Comparison of ENCODE assay signal across 8 cellular contexts in genomic region chr9:35690447-35691324, GRCh38. TPM values are rescaled to one million over a fixed set of nuclear protein-coding genes. Genes with fewer than 3 reads are reported as not detected.
A peak's percentile ranks its signal among the peaks of the same experiment; 100 is the strongest.
DNase-seq lines count a peak whose midpoint lies in the region; ATAC-seq and TF ChIP-seq lines count a peak whose summit lies in the region.

No MANE protein-coding gene starts in this region.

- H3K9me3 Mint-ChIP-seq in activated CD4-positive, alpha-beta T cell treated with anti-CD3 and anti-CD28 coated beads, Interleukin-2, amount 10 ng/mL, durations not matched to agents 24 days and 14 days: no peaks in the 10 kb centered on the region

- peak overlapping the region; percentile 86 for H3K4me3 Mint-ChIP-seq in activated CD4-positive, alpha-beta T cell treated with anti-CD3 and anti-CD28 coated beads, Interleukin-2, amount 10 ng/mL, durations not matched to agents 24 days and 14 days

- H3K36me3 ChIP-seq in MG63 (peaks cover 51% of the 10 kb centered on the region), duodenal mucosa (ENCODE audit: control insufficient read depth in 1 of 2, insufficient read depth in 2 of 2, low read length in 2 of 2) (no peaks in the 10 kb centered on the region), left lung (peaks cover 0 to 3% of the 10 kb centered on the region in 2 donors)

- DNase-seq in ELR (ENCODE audit: low read depth): peak; percentile 70
- DNase-seq in MG63: peak; percentile 95
- peak; percentile 79 for DNase-seq in activated CD4-positive, alpha-beta T cell treated with anti-CD3 and anti-CD28 coated beads, Interleukin-2, amount 10 ng/mL, durations not matched to agents 24 days and 14 days
- DNase-seq in left lung: peak; percentile 78 to 88
- DNase-seq in stimulated activated CD4-positive, alpha-beta T cell treated with anti-CD3 and anti-CD28 coated beads, Interleukin-4, amount 100 ng/mL, for 24 hours: peak; percentile 35
- no peak for DNase-seq in NCI-H524 treated with DMSO at 0.1 percent for 48 hours (lab: John Stamatoyannopoulos, UW)

- peak overlapping the region; percentile 69 to 74 for H3K9ac ChIP-seq in duodenal mucosa (ENCODE audit: low read depth in 1 of 2, low read length in 2 of 2)

- H3K27me3 ChIP-seq in MG63 (no peaks in the 10 kb centered on the region), duodenal mucosa (ENCODE audit: control insufficient read depth in 1 of 2, insufficient read depth in 2 of 2, low read length in 2 of 2) (no peaks in the 10 kb centered on the region), left lung (peaks cover 0 to 9% of the 10 kb centered on the region in 2 donors)

- peak overlapping the region; percentile 81 for H3K27ac Mint-ChIP-seq in activated CD4-positive, alpha-beta T cell treated with anti-CD3 and anti-CD28 coated beads, Interleukin-2, amount 10 ng/mL, durations not matched to agents 24 days and 14 days

- H3K9me3 ChIP-seq in MG63 (no peaks in the 10 kb centered on the region), duodenal mucosa (ENCODE audit: control insufficient read depth in 1 of 2, low read length in 2 of 2) (no peaks in the 10 kb centered on the region), left lung (no peaks in the 10 kb centered on the region)

- peaks cover 21% of the 10 kb centered on the region for H3K4me1 Mint-ChIP-seq in activated CD4-positive, alpha-beta T cell treated with anti-CD3 and anti-CD28 coated beads, Interleukin-2, amount 10 ng/mL, durations not matched to agents 24 days and 14 days

- ATAC-seq in left lung (peak; percentile 76), GM18867 (IDR thresholded peaks at IDR 0.05; ENCODE audit: unreplicated experiment) (no peak)

- H3K4me1 ChIP-seq in duodenal mucosa (ENCODE audit: control insufficient read depth in 1 of 2, insufficient read depth in 2 of 2, low read length in 2 of 2): peaks cover 18 to 24% of the 10 kb centered on the region in 2 donors
- peaks cover 4 to 19% of the 10 kb centered on the region in 2 donors for H3K4me1 ChIP-seq in left lung

- intact Hi-C loops in activated CD4-positive, alpha-beta T cell treated with anti-CD3 and anti-CD28 coated beads, Interleukin-2, amount 10 ng/mL, durations not matched to agents 24 days and 14 days (cut with micrococcal nuclease): loop anchor here (2.0 kb wide), 1 partner anchor 32 kb away; the partner anchor contains the start of genes CCDC107 and RMRP
- intact Hi-C loops in left lung (cut with DNase I): no loop called here

- H3K27ac ChIP-seq in duodenal mucosa (ENCODE audit: low read depth, low read length): peak overlapping the region; percentile 73
- peak overlapping the region; percentile 75 to 87 for H3K27ac ChIP-seq in left lung

- H3K4me3 ChIP-seq in MG63 (peak overlapping the region; percentile 88), duodenal mucosa (ENCODE audit: low read depth in 1 of 2, low read length in 2 of 2) (peak overlapping the region; percentile 69 to 75), left lung (peak overlapping the region; percentile 68)

- no peaks in the 10 kb centered on the region for H3K36me3 Mint-ChIP-seq in activated CD4-positive, alpha-beta T cell treated with anti-CD3 and anti-CD28 coated beads, Interleukin-2, amount 10 ng/mL, durations not matched to agents 24 days and 14 days (ENCODE audit: low read depth)

- no peak for TF ChIP-seq CTCF in left lung (IDR thresholded peaks at IDR 0.05)

- no peaks in the 10 kb centered on the region for H3K27me3 Mint-ChIP-seq in activated CD4-positive, alpha-beta T cell treated with anti-CD3 and anti-CD28 coated beads, Interleukin-2, amount 10 ng/mL, durations not matched to agents 24 days and 14 days

RNA-seq across cellular contexts. Expression of gene TPM2, which starts 1.0 kb away (rescaled TPM):
- total RNA-seq in MG63 (2014; rRNA removed; shearing (Covaris generic); ENCODE audit: low replicate concordance): 2,986 and 3,667 TPM in 2 replicates
- 3.6 and 3.8 TPM in 2 replicates for total RNA-seq in activated CD4-positive, alpha-beta T cell treated with anti-CD3 and anti-CD28 coated beads, Interleukin-2, amount 10 ng/mL, durations not matched to agents 24 days and 14 days
- 100 to 1,000 TPM; 145 to 211 TPM for total RNA-seq in left lung

RNA-seq across cellular contexts. Expression of gene CA9, which starts 17.0 kb away (rescaled TPM):
- total RNA-seq in MG63 (2014; rRNA removed; shearing (Covaris generic); ENCODE audit: low replicate concordance): 0.40 TPM in 1 of 2 replicates, not detected in the other
- total RNA-seq in activated CD4-positive, alpha-beta T cell treated with anti-CD3 and anti-CD28 coated beads, Interleukin-2, amount 10 ng/mL, durations not matched to agents 24 days and 14 days: 0.52 and 0.82 TPM in 2 replicates
- under 1 TPM in 1 of 2 donors, not detected in 1; 0.26 TPM for total RNA-seq in left lung

RNA-seq across cellular contexts. Expression of gene ARHGEF39, which starts 25.7 kb away (rescaled TPM):
- 15.5 and 35.6 TPM in 2 replicates for total RNA-seq in MG63 (2014; rRNA removed; shearing (Covaris generic); ENCODE audit: low replicate concordance)
- total RNA-seq in activated CD4-positive, alpha-beta T cell treated with anti-CD3 and anti-CD28 coated beads, Interleukin-2, amount 10 ng/mL, durations not matched to agents 24 days and 14 days: 9.9 and 10.8 TPM in 2 replicates
- total RNA-seq in left lung: 1 to 10 TPM; 1.5 to 3.1 TPM

RNA-seq across cellular contexts. Expression of gene CCDC107, which starts 32.6 kb away (rescaled TPM):
- 72.4 and 84.4 TPM in 2 replicates for total RNA-seq in MG63 (2014; rRNA removed; shearing (Covaris generic); ENCODE audit: low replicate concordance)
- 20.8 and 21.8 TPM in 2 replicates for total RNA-seq in activated CD4-positive, alpha-beta T cell treated with anti-CD3 and anti-CD28 coated beads, Interleukin-2, amount 10 ng/mL, durations not matched to agents 24 days and 14 days
- 10 to 100 TPM; 24.7 to 25.6 TPM for total RNA-seq in left lung

RNA-seq across cellular contexts. Expression of gene RMRP, which starts 32.9 kb away (rescaled TPM):
- 8,012 and 15,182 TPM in 2 replicates for total RNA-seq in MG63 (2014; rRNA removed; shearing (Covaris generic); ENCODE audit: low replicate concordance)
- 5,949 and 6,301 TPM in 2 replicates for total RNA-seq in activated CD4-positive, alpha-beta T cell treated with anti-CD3 and anti-CD28 coated beads, Interleukin-2, amount 10 ng/mL, durations not matched to agents 24 days and 14 days
- over 10,000 TPM; 27,227 to 27,465 TPM for total RNA-seq in left lung

Comparison
In these comparisons a context has a peak if more than half of its experiments do, and no peak if none do; other contexts are left out.
1. RNA of gene TPM2, which starts 1.0 kb away (total RNA-seq): 2,986 to 3,667 TPM in MG63 and 145 to 211 TPM in left lung; 3.6 to 3.8 TPM in activated CD4-positive, alpha-beta T cell treated with anti-CD3 and anti-CD28 coated beads, Interleukin-2, amount 10 ng/mL, durations not matched to agents 24 days and 14 days; every median in the first group is over 10 times any median in the second.
2. Peak in every context shown above with its lines, with median percentiles within 50 percentile points of each other: H3K4me3 ChIP-seq.